ENCODE assay signal across 17 cellular contexts in genomic region chr2:221085376-221085900, GRCh38.
"Had no signal": no experiment of that assay in that cellular context is flagged by ENCODE, and none has a peak within 500 bp of the region (broad histone marks: within the 10 kb centered on the region; RNA-seq: fewer than 3 reads in every experiment).

No MANE protein-coding gene starts in this region.

- DNase-seq: activated CD4-positive, alpha-beta memory T cell treated with anti-CD3 and anti-CD28 coated beads, Interleukin-2, amount 10 ng/mL, durations not matched to agents 7 days and 5 days; activated CD4-positive, alpha-beta T cell treated with anti-CD3 and anti-CD28 coated beads for 36 hours; activated effector memory CD4-positive, alpha-beta T cell treated with Interleukin-2 at 50 U/mL for 16 hours; activated T-cell treated with anti-CD3 and anti-CD28 coated beads, Interleukin-2, amount 50 U/mL, for 24 hours; body of pancreas; caudate nucleus; gastrocnemius medialis; heart left ventricle; immature natural killer cell; mesenchymal stem cell; retina; stimulated activated CD4-positive, alpha-beta T cell treated with anti-CD3 and anti-CD28 coated beads, Interleukin-12 subunit alpha, Interleukin-12 subunit beta, amount 100 ng/mL, for 4 hours had no signal

- H3K36me3 Mint-ChIP-seq: activated naive CD4-positive, alpha-beta T cell treated with anti-CD3 and anti-CD28 coated beads, Interleukin-2, amount 50 U/mL, for 24 hours; immature natural killer cell; natural killer cell treated with Interleukin-12 subunit alpha and Interleukin-12 subunit beta and Interleukin-15 and Interleukin-18, amount 100 ng/mL, for 72 hours; stimulated activated effector memory CD8-positive, alpha-beta T cell treated with anti-CD3 and anti-CD28 coated beads, Interleukin-12 subunit alpha, Interleukin-12 subunit beta, amount 100 ng/mL, for 72 hours had no signal

- H3K4me3 ChIP-seq: body of pancreas, gastrocnemius medialis, heart left ventricle had no signal

- H3K27ac Mint-ChIP-seq: activated CD4-positive, alpha-beta memory T cell treated with anti-CD3 and anti-CD28 coated beads, Interleukin-2, amount 10 ng/mL, durations not matched to agents 7 days and 5 days; activated CD4-positive, alpha-beta T cell treated with anti-CD3 and anti-CD28 coated beads for 36 hours; activated naive CD4-positive, alpha-beta T cell treated with anti-CD3 and anti-CD28 coated beads, Interleukin-2, amount 50 U/mL, for 24 hours; activated T-cell treated with anti-CD3 and anti-CD28 coated beads, Interleukin-2, amount 50 U/mL, for 24 hours; immature natural killer cell; natural killer cell treated with Interleukin-12 subunit alpha and Interleukin-12 subunit beta and Interleukin-15 and Interleukin-18, amount 100 ng/mL, for 72 hours; stimulated activated effector memory CD8-positive, alpha-beta T cell treated with anti-CD3 and anti-CD28 coated beads, Interleukin-12 subunit alpha, Interleukin-12 subunit beta, amount 100 ng/mL, for 72 hours had no signal

- H3K4me3 Mint-ChIP-seq: activated CD4-positive, alpha-beta memory T cell treated with anti-CD3 and anti-CD28 coated beads, Interleukin-2, amount 10 ng/mL, durations not matched to agents 7 days and 5 days; activated CD4-positive, alpha-beta T cell treated with anti-CD3 and anti-CD28 coated beads for 36 hours; activated naive CD4-positive, alpha-beta T cell treated with anti-CD3 and anti-CD28 coated beads, Interleukin-2, amount 50 U/mL, for 24 hours; activated T-cell treated with anti-CD3 and anti-CD28 coated beads, Interleukin-2, amount 50 U/mL, for 24 hours; immature natural killer cell; natural killer cell treated with Interleukin-12 subunit alpha and Interleukin-12 subunit beta and Interleukin-15 and Interleukin-18, amount 100 ng/mL, for 72 hours; stimulated activated effector memory CD8-positive, alpha-beta T cell treated with anti-CD3 and anti-CD28 coated beads, Interleukin-12 subunit alpha, Interleukin-12 subunit beta, amount 100 ng/mL, for 72 hours had no signal

- H3K4me1 ChIP-seq: body of pancreas, gastrocnemius medialis, heart left ventricle had no signal

- H3K4me1 Mint-ChIP-seq: activated CD4-positive, alpha-beta memory T cell treated with anti-CD3 and anti-CD28 coated beads, Interleukin-2, amount 10 ng/mL, durations not matched to agents 7 days and 5 days; activated CD4-positive, alpha-beta T cell treated with anti-CD3 and anti-CD28 coated beads for 36 hours; activated naive CD4-positive, alpha-beta T cell treated with anti-CD3 and anti-CD28 coated beads, Interleukin-2, amount 50 U/mL, for 24 hours; immature natural killer cell; stimulated activated effector memory CD8-positive, alpha-beta T cell treated with anti-CD3 and anti-CD28 coated beads, Interleukin-12 subunit alpha, Interleukin-12 subunit beta, amount 100 ng/mL, for 72 hours had no signal

- H3K27me3 Mint-ChIP-seq: activated CD4-positive, alpha-beta memory T cell treated with anti-CD3 and anti-CD28 coated beads, Interleukin-2, amount 10 ng/mL, durations not matched to agents 7 days and 5 days; activated CD4-positive, alpha-beta T cell treated with anti-CD3 and anti-CD28 coated beads for 36 hours had no signal

- H3K27me3 ChIP-seq: body of pancreas, gastrocnemius medialis, heart left ventricle had no signal

- ATAC-seq: activated CD4-positive, alpha-beta T cell treated with anti-CD3 and anti-CD28 coated beads for 36 hours; body of pancreas; gastrocnemius medialis; heart left ventricle; natural killer cell treated with Interleukin-12 subunit alpha and Interleukin-12 subunit beta and Interleukin-15 and Interleukin-18, amount 100 ng/mL, for 72 hours; stimulated activated effector memory CD8-positive, alpha-beta T cell treated with anti-CD3 and anti-CD28 coated beads, Interleukin-12 subunit alpha, Interleukin-12 subunit beta, amount 100 ng/mL, for 72 hours had no signal

- H3K9me3 ChIP-seq: body of pancreas, gastrocnemius medialis, heart left ventricle had no signal

- FAIRE-seq: colon, endometrium had no signal

- H3K36me3 ChIP-seq: gastrocnemius medialis, heart left ventricle had no signal

- H3K9me3 Mint-ChIP-seq: activated CD4-positive, alpha-beta memory T cell treated with anti-CD3 and anti-CD28 coated beads, Interleukin-2, amount 10 ng/mL, durations not matched to agents 7 days and 5 days; activated naive CD4-positive, alpha-beta T cell treated with anti-CD3 and anti-CD28 coated beads, Interleukin-2, amount 50 U/mL, for 24 hours; activated T-cell treated with anti-CD3 and anti-CD28 coated beads, Interleukin-2, amount 50 U/mL, for 24 hours; natural killer cell treated with Interleukin-12 subunit alpha and Interleukin-12 subunit beta and Interleukin-15 and Interleukin-18, amount 100 ng/mL, for 72 hours; stimulated activated effector memory CD8-positive, alpha-beta T cell treated with anti-CD3 and anti-CD28 coated beads, Interleukin-12 subunit alpha, Interleukin-12 subunit beta, amount 100 ng/mL, for 72 hours had no signal

- H3K27ac ChIP-seq: body of pancreas, gastrocnemius medialis, heart left ventricle had no signal
